ENCODE assay signal across 2 cellular contexts in genomic region chr5:150651924-150652688, GRCh38.
TF ChIP-seq lines count a peak whose summit lies in the region.

No MANE protein-coding gene starts in this region.

TF ChIP-seq in H1, 55 proteins besides CTCF, POLR2A, EP300 and RAD21:
- TF ChIP-seq, protein P1, sequence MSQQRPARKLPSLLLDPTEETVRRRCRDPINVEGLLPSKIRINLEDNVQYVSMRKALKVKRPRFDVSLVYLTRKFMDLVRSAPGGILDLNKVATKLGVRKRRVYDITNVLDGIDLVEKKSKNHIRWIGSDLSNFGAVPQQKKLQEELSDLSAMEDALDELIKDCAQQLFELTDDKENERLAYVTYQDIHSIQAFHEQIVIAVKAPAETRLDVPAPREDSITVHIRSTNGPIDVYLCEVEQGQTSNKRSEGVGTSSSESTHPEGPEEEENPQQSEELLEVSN (IDR thresholded peaks at IDR 0.05), result no peak
- TF ChIP-seq CHD1 (IDR thresholded peaks at IDR 0.05; ENCODE audit: low read depth, low read length), result no peak
- TF ChIP-seq BCL11A (IDR thresholded peaks at IDR 0.05; ENCODE audit: low read depth in 2 of 2, low read length in 2 of 2), result no peak
- TF ChIP-seq FOSL1 (IDR thresholded peaks at IDR 0.05; ENCODE audit: insufficient read depth, low read depth, low read length), result no peak
- no peak for TF ChIP-seq KDM4A (IDR thresholded peaks at IDR 0.05; ENCODE audit: low read depth, low read length, severe bottlenecking)
- TF ChIP-seq NANOG (IDR thresholded peaks at IDR 0.05; ENCODE audit: insufficient read depth, low read depth, low read length, poor library complexity, severe bottlenecking), result no peak
- no peak for TF ChIP-seq EGR1 (IDR thresholded peaks at IDR 0.05; ENCODE audit: borderline replicate concordance, low read depth, low read length)
- no peak for TF ChIP-seq RBBP5 (IDR thresholded peaks at IDR 0.05; ENCODE audit: borderline replicate concordance, low read depth, low read length)
- no peak for TF ChIP-seq NRF1 (IDR thresholded peaks at IDR 0.05; ENCODE audit: low read depth, low read length)
TF ChIP-seq in H1: peak in this region for 0.

TF ChIP-seq in HEK293T, 16 proteins besides CTCF, POLR2A, EP300 and RAD21:
- TF ChIP-seq NFRKB (IDR thresholded peaks at IDR 0.05) (no peak), HDGF (IDR thresholded peaks at IDR 0.05; ENCODE audit: borderline replicate concordance) (no peak), ZNF384 (IDR thresholded peaks at IDR 0.05) (no peak), BHLHE40 (IDR thresholded peaks at IDR 0.05; ENCODE audit: borderline replicate concordance) (no peak), LEF1 (IDR thresholded peaks at IDR 0.05; ENCODE audit: borderline replicate concordance) (no peak), FOXM1 (IDR thresholded peaks at IDR 0.05; ENCODE audit: borderline replicate concordance) (no peak), ELF4 (IDR thresholded peaks at IDR 0.05) (no peak), SP1 (IDR thresholded peaks at IDR 0.05) (no peak), SUZ12 (IDR thresholded peaks at IDR 0.05) (no peak), FOXA1 (IDR thresholded peaks at IDR 0.05) (no peak)
- TF ChIP-seq, protein P2, sequence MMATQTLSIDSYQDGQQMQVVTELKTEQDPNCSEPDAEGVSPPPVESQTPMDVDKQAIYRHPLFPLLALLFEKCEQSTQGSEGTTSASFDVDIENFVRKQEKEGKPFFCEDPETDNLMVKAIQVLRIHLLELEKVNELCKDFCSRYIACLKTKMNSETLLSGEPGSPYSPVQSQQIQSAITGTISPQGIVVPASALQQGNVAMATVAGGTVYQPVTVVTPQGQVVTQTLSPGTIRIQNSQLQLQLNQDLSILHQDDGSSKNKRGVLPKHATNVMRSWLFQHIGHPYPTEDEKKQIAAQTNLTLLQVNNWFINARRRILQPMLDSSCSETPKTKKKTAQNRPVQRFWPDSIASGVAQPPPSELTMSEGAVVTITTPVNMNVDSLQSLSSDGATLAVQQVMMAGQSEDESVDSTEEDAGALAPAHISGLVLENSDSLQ (IDR thresholded peaks at IDR 0.05), result no peak
TF ChIP-seq in HEK293T: peak in this region for 0.
